ENCODE assay signal across 8 cellular contexts in the genomic region with DNA sequence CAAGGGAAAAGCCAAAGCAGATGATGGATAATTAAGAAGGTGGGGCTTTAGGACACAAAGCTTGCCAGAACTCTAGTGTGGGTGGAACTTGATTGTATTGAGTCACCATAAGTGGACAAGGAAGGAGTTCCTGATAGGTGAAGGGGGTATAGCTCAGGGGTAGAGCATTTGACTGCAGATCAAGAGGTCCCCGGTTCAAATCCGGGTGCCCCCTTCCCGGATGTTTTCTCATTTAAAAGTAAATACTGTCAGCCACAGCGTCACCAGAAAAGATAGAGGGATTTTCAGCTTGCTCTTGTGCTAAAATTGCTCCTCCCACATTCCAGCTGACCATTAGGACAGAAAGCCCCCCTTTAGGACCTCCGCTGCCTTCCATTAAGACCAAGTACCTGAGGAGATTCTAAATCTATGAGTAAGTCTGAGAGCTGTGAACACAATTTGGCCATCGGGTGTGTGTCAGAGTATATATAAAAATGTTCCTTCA. TPM values are rescaled to one million over a fixed set of nuclear protein-coding genes. Genes with fewer than 3 reads are reported as not detected.
DNase-seq lines count a peak whose midpoint lies in the region; ATAC-seq and TF ChIP-seq lines count a peak whose summit lies in the region.

No MANE protein-coding gene starts in this region.

- intact Hi-C loops in posterior cingulate gyrus (cut with DNase I): no loop called here

- peak; percentile 40 for DNase-seq in COR-L47 (lab: John Stamatoyannopoulos, UW)
- peak; percentile 43 for DNase-seq in HT-29 (ENCODE audit: low spot score)
- DNase-seq in iPS DF 19.7 (ENCODE audit: low read depth, low spot score): peak; percentile 78
- DNase-seq in stimulated activated CD4-positive, alpha-beta T cell treated with anti-CD3 and anti-CD28 coated beads, Interleukin-2, amount 100 ng/mL, for 24 hours: no peak
- DNase-seq in posterior cingulate gyrus: no peak

- ATAC-seq in SK-N-SH treated with all-trans-retinoic acid at 6 μM for 48 hours (peak; percentile 57), HG03135 (IDR thresholded peaks at IDR 0.05; ENCODE audit: unreplicated experiment) (no peak), GM21447 (IDR thresholded peaks at IDR 0.05; ENCODE audit: unreplicated experiment) (no peak)

TF ChIP-seq in SK-N-SH treated with all-trans-retinoic acid at 6 μM for 48 hours, 23 proteins besides CTCF, POLR2A, EP300 and RAD21:
- TF ChIP-seq CSDC2 (CRISPR knock-in tag; IDR thresholded peaks at IDR 0.05) (no peak), OSR1 (CRISPR knock-in tag; IDR thresholded peaks at IDR 0.05) (no peak), ZNF8 (CRISPR knock-in tag; IDR thresholded peaks at IDR 0.05) (no peak)
TF ChIP-seq in SK-N-SH treated with all-trans-retinoic acid at 6 μM for 48 hours: peak in this region for 0.

RNA-seq across cellular contexts. Expression of gene DCAF4, which starts 36.6 kb away (rescaled TPM):
- total RNA-seq in HT-29 (2014; rRNA removed; shearing (Covaris generic)): 13.4 and 18.0 TPM in 2 replicates

Comparison
In these comparisons a context has a peak if more than half of its experiments do, and no peak if none do; other contexts are left out.
1. DNase-seq: peak in COR-L47 (single experiment), HT-29 (single experiment) and iPS DF 19.7 (single experiment); none in stimulated activated CD4-positive, alpha-beta T cell treated with anti-CD3 and anti-CD28 coated beads, Interleukin-2, amount 100 ng/mL, for 24 hours (0 of 2) and posterior cingulate gyrus (0 of 10).